19 cellular contexts compared by ENCODE assay signal in genomic region chr9:72353455-72354116, GRCh38. TPM values are rescaled to one million over a fixed set of nuclear protein-coding genes. Genes with fewer than 3 reads are reported as not detected.
DNase-seq lines count a peak whose midpoint lies in the region; ATAC-seq, FAIRE-seq and TF ChIP-seq lines count a peak whose summit lies in the region.
"Had no signal": no experiment of that assay in that cellular context is flagged by ENCODE, and none has a peak within 500 bp of the region (broad histone marks: within the 10 kb centered on the region; RNA-seq: fewer than 3 reads in every experiment).

No MANE protein-coding gene starts in this region.

- H3K79me2 ChIP-seq in GM12878 (ENCODE audit: control insufficient read depth, insufficient read depth, low read length), result peaks cover 16% of the 10 kb centered on the region

- no peak overlapping the region for H3K9ac ChIP-seq in GM12878 (ENCODE audit: control insufficient read depth, insufficient read depth, low read length)
- no peak overlapping the region for H3K9ac ChIP-seq in liver (ENCODE audit: low read depth in 1 of 2, low read length in 2 of 2)
- H3K9ac ChIP-seq: neural progenitor cell had no signal

- no peak for DNase-seq in activated T-cell treated with anti-CD3 and anti-CD28 coated beads, Interleukin-2, amount 50 U/mL, for 72 hours
- DNase-seq in activated T-cell treated with anti-CD3 and anti-CD28 coated beads, Interleukin-2, amount 50 U/mL, for 48 hours, result no peak
- DNase-seq in GM12878 (ENCODE audit: low read depth, low spot score), result no peak
- no peak for DNase-seq in type B pancreatic cell (ENCODE audit: extremely low spot score, unreplicated experiment)
- no peak for DNase-seq in activated naive CD8-positive, alpha-beta T cell treated with anti-CD3 and anti-CD28 coated beads for 36 hours
- no peak for DNase-seq in stimulated activated CD4-positive, alpha-beta T cell treated with anti-CD3 and anti-CD28 coated beads, Interleukin-2, amount 100 ng/mL, for 24 hours
- DNase-seq: activated CD4-positive, alpha-beta T cell treated with anti-CD3 and anti-CD28 coated beads for 48 hours; activated CD8-positive, alpha-beta memory T cell treated with anti-CD3 and anti-CD28 coated beads, Interleukin-2, amount 50 U/mL, for 48 hours; activated naive CD4-positive, alpha-beta T cell treated with anti-CD3 and anti-CD28 coated beads, Interleukin-2, amount 10 ng/mL, durations not matched to agents 7 days and 5 days; brain microvascular endothelial cell; CD4-positive, alpha-beta memory T cell; dermis blood vessel endothelial cell; KBM-7; NCI-H1048; NCI-H526; OCI-M1 had no signal

- H3K4me1 ChIP-seq in GM12878 (ENCODE audit: control insufficient read depth, insufficient read depth, low read length), result no peaks in the 10 kb centered on the region
- H3K4me1 ChIP-seq in liver (ENCODE audit: control insufficient read depth in 4 of 4, insufficient read depth in 4 of 4, low read length in 3 of 4), result peaks cover 7 to 51% (median 48%) of the 10 kb centered on the region in 4 donors
- H3K4me1 ChIP-seq: neural progenitor cell had no signal

- H3K36me3 ChIP-seq in GM12878 (ENCODE audit: control insufficient read depth in 2 of 2, insufficient read depth in 2 of 2, low read length in 1 of 2) (peaks cover 2 to 18% of the 10 kb centered on the region in 2 experiments; a peak in 3 of 4 replicates), liver (ENCODE audit: control insufficient read depth in 4 of 4, insufficient read depth in 3 of 4, low read depth in 1 of 4, low read length in 3 of 4) (peaks cover 4 to 41% (median 32%) of the 10 kb centered on the region in 4 donors)

- TF ChIP-seq CTCF in GM12878 (IDR thresholded peaks at IDR 0.05 in 2 of 3, conservative IDR thresholded peaks at IDR 0.05 in 1 of 3; ENCODE audit: control insufficient read depth in 2 of 3, extremely low read depth in 1 of 3, insufficient read depth in 1 of 3, low read depth in 3 of 3, low read length in 3 of 3) (no peak), liver (IDR thresholded peaks at IDR 0.05; ENCODE audit: low read depth, low read length, missing input control) (no peak), type B pancreatic cell (conservative IDR thresholded peaks at IDR 0.05) (no peak)

- TF ChIP-seq POLR2A in GM12878 (IDR thresholded peaks at IDR 0.05; ENCODE audit: low read depth, low read length), result 0 out of 2 replicates have a peak, but pooled peaks have one; percentile 16

- TF ChIP-seq RAD21 in GM12878 (IDR thresholded peaks at IDR 0.05; ENCODE audit: insufficient read depth, low read depth, low read length), result no peak
- peak in 1 of 2 donors; percentile 27 for TF ChIP-seq RAD21 in liver (IDR thresholded peaks at IDR 0.05)

- no peaks in the 10 kb centered on the region for H3K27me3 Mint-ChIP-seq in activated T-cell treated with anti-CD3 and anti-CD28 coated beads, Interleukin-2, amount 50 U/mL, for 72 hours (ENCODE audit: low read depth)
- no peaks in the 10 kb centered on the region for H3K27me3 Mint-ChIP-seq in type B pancreatic cell
- H3K27me3 Mint-ChIP-seq in activated naive CD8-positive, alpha-beta T cell treated with anti-CD3 and anti-CD28 coated beads for 36 hours, result no peaks in the 10 kb centered on the region
- H3K27me3 Mint-ChIP-seq: activated naive CD4-positive, alpha-beta T cell treated with anti-CD3 and anti-CD28 coated beads, Interleukin-2, amount 10 ng/mL, durations not matched to agents 7 days and 5 days; CD4-positive, alpha-beta memory T cell had no signal

- RAD21 ChIA-PET in GM12878 (lab: Charles Lee; ENCODE audit: unreplicated experiment), result no interaction called here

- no peaks in the 10 kb centered on the region for H3K9me3 Mint-ChIP-seq in activated T-cell treated with anti-CD3 and anti-CD28 coated beads, Interleukin-2, amount 50 U/mL, for 72 hours
- H3K9me3 Mint-ChIP-seq in type B pancreatic cell, result no peaks in the 10 kb centered on the region
- no peaks in the 10 kb centered on the region for H3K9me3 Mint-ChIP-seq in activated naive CD8-positive, alpha-beta T cell treated with anti-CD3 and anti-CD28 coated beads for 36 hours
- H3K9me3 Mint-ChIP-seq: activated naive CD4-positive, alpha-beta T cell treated with anti-CD3 and anti-CD28 coated beads, Interleukin-2, amount 10 ng/mL, durations not matched to agents 7 days and 5 days; CD4-positive, alpha-beta memory T cell; neural progenitor cell had no signal

- no TSS peak for BruUV-seq in GM12878 (replicated peaks; lab: Mats Ljungman, UMichigan)

- in situ Hi-C loops in GM12878 (cut with MboI), result no loop called here

- peak overlapping the region; percentile 38 for H3K27ac Mint-ChIP-seq in activated T-cell treated with anti-CD3 and anti-CD28 coated beads, Interleukin-2, amount 50 U/mL, for 72 hours
- peak overlapping the region; percentile 61 for H3K27ac Mint-ChIP-seq in type B pancreatic cell
- no peak overlapping the region for H3K27ac Mint-ChIP-seq in activated naive CD8-positive, alpha-beta T cell treated with anti-CD3 and anti-CD28 coated beads for 36 hours
- H3K27ac Mint-ChIP-seq: activated naive CD4-positive, alpha-beta T cell treated with anti-CD3 and anti-CD28 coated beads, Interleukin-2, amount 10 ng/mL, durations not matched to agents 7 days and 5 days; neural progenitor cell had no signal

- no peak overlapping the region for H3K4me3 Mint-ChIP-seq in activated T-cell treated with anti-CD3 and anti-CD28 coated beads, Interleukin-2, amount 50 U/mL, for 72 hours
- peak overlapping the region; percentile 16 for H3K4me3 Mint-ChIP-seq in type B pancreatic cell
- no peak overlapping the region for H3K4me3 Mint-ChIP-seq in activated naive CD8-positive, alpha-beta T cell treated with anti-CD3 and anti-CD28 coated beads for 36 hours
- H3K4me3 Mint-ChIP-seq: activated naive CD4-positive, alpha-beta T cell treated with anti-CD3 and anti-CD28 coated beads, Interleukin-2, amount 10 ng/mL, durations not matched to agents 7 days and 5 days; CD4-positive, alpha-beta memory T cell; neural progenitor cell had no signal

- POLR2A ChIA-PET in GM12878 (lab: Charles Lee), result no interaction called here

- FAIRE-seq in GM12878 (lab: Jason Lieb, UNC), result no peak

- no peak for TF ChIP-seq EP300 in GM12878 (IDR thresholded peaks at IDR 0.05; ENCODE audit: borderline replicate concordance in 1 of 2, control insufficient read depth in 1 of 2, low read depth in 2 of 2, low read length in 2 of 2)

- no peak for ATAC-seq in activated T-cell treated with anti-CD3 and anti-CD28 coated beads, Interleukin-2, amount 50 U/mL, for 72 hours (replicated peaks in 1 of 2)
- peak; percentile 41 for ATAC-seq in GM12878
- no peak for ATAC-seq in HG02840 (IDR thresholded peaks at IDR 0.05; ENCODE audit: low FRiP score, unreplicated experiment)

- no peak overlapping the region for H2AFZ ChIP-seq in GM12878 (ENCODE audit: control insufficient read depth, low read depth, low read length)
- H2AFZ ChIP-seq: neural progenitor cell had no signal

- H3K36me3 Mint-ChIP-seq in activated T-cell treated with anti-CD3 and anti-CD28 coated beads, Interleukin-2, amount 50 U/mL, for 72 hours (ENCODE audit: insufficient read depth in 2 of 2), result peaks cover 7 to 35% of the 10 kb centered on the region in 2 donors
- peaks cover 46% of the 10 kb centered on the region for H3K36me3 Mint-ChIP-seq in type B pancreatic cell
- H3K36me3 Mint-ChIP-seq in activated naive CD8-positive, alpha-beta T cell treated with anti-CD3 and anti-CD28 coated beads for 36 hours, result peaks cover 49% of the 10 kb centered on the region

- no peak overlapping the region for H3K4me3 ChIP-seq in GM12878
- H3K4me3 ChIP-seq in liver (ENCODE audit: low read depth in 1 of 3, low read length in 3 of 3), result no peak overlapping the region
- H3K4me3 ChIP-seq: neural progenitor cell had no signal

- H3K27me3 ChIP-seq in GM12878 (replicated peaks in 1 of 2; ENCODE audit: control insufficient read depth in 2 of 2, insufficient read depth in 2 of 2, low read length in 1 of 2) (no peaks in the 10 kb centered on the region), liver (ENCODE audit: control insufficient read depth in 4 of 4, insufficient read depth in 4 of 4, low read length in 3 of 4) (no peaks in the 10 kb centered on the region)
- H3K27me3 ChIP-seq: brain microvascular endothelial cell, neural progenitor cell had no signal

- SMC1A ChIA-PET in GM12878 (lab: Charles Lee; ENCODE audit: uncharacterized antibody, unreplicated experiment), result no interaction called here

- no peak overlapping the region for H3K4me2 ChIP-seq in GM12878 (ENCODE audit: control insufficient read depth, insufficient read depth)
- H3K4me2 ChIP-seq: neural progenitor cell had no signal

- H3K4me1 Mint-ChIP-seq in activated T-cell treated with anti-CD3 and anti-CD28 coated beads, Interleukin-2, amount 50 U/mL, for 72 hours (ENCODE audit: low read depth), result peaks cover 45% of the 10 kb centered on the region
- H3K4me1 Mint-ChIP-seq in type B pancreatic cell (ENCODE audit: unreplicated experiment), result peaks cover 29% of the 10 kb centered on the region
- H3K4me1 Mint-ChIP-seq in activated naive CD8-positive, alpha-beta T cell treated with anti-CD3 and anti-CD28 coated beads for 36 hours, result peaks cover 38% of the 10 kb centered on the region

- WGBS in GM12878 (ENCODE audit: insufficient coverage, insufficient replicate concordance, low lambda C conversion rate, missing lambda C conversion rate), result 98% methylated on average over 4 of the region's 4 CpGs
- 60% methylated on average over 4 of the region's 4 CpGs for WGBS in liver

- intact Hi-C loops in GM12878 (cut with micrococcal nuclease; ENCODE audit: unreplicated experiment), result loop anchor here (10.0 kb wide), 1 partner anchor 319 kb away; no protein-coding TSS in a partner anchor

- H3K9me3 ChIP-seq in GM12878 (replicated peaks; ENCODE audit: control insufficient read depth, insufficient read depth, low read length) (no peaks in the 10 kb centered on the region), liver (ENCODE audit: control insufficient read depth in 4 of 4, low read length in 3 of 4) (no peaks in the 10 kb centered on the region)

- no peaks in the 10 kb centered on the region for H4K20me1 ChIP-seq in GM12878 (ENCODE audit: control insufficient read depth, insufficient read depth)

- H3K27ac ChIP-seq in GM12878 (ENCODE audit: control insufficient read depth, insufficient read depth) (no peak overlapping the region), liver (ENCODE audit: low read depth in 1 of 2, low read length in 2 of 2) (peak overlapping the region in 1 of 2 donors; percentile 3)
- H3K27ac ChIP-seq: brain microvascular endothelial cell, neural progenitor cell had no signal

- CTCF ChIA-PET in GM12878 (lab: Yijun Ruan, JAX), result interaction anchor here (0.7 kb wide), 1 partner anchor 212 kb away, joined by 3 read pairs; no protein-coding TSS in a partner anchor

RNA-seq across cellular contexts. Expression of gene ZFAND5, which starts 11.4 kb away (rescaled TPM):
- total RNA-seq in activated T-cell treated with anti-CD3 and anti-CD28 coated beads, Interleukin-2, amount 50 U/mL, for 72 hours, result 100 to 1,000 TPM; 116 to 117 TPM
- 120 and 128 TPM in 2 replicates for total RNA-seq in GM12878 (2013; cell fraction: nucleolus; rRNA removed)
- 47.7 and 53.4 TPM in 2 replicates for total RNA-seq in GM12878 (2014; rRNA removed)
- total RNA-seq in GM12878 (2014; rRNA removed; fragmentation: Illumina TruSeq; extraction: Trizol), result 58.0 and 61.5 TPM in 2 replicates
- total RNA-seq in GM12878 (2021), result 89.3 and 89.9 TPM in 2 replicates
- 30.7 TPM for polyA plus RNA-seq in GM12878 (2011; ENCODE audit: low read depth)
- 72.9 and 87.0 TPM in 2 replicates for polyA plus RNA-seq in GM12878 (2011; rRNA removed)
- polyA plus RNA-seq in GM12878 (2011; cell fraction: cytosol; rRNA removed), result 36.5 and 39.5 TPM in 2 replicates
- 83.8 and 125 TPM in 2 replicates for polyA plus RNA-seq in GM12878 (2011; cell fraction: nucleus; rRNA removed)
- polyA plus RNA-seq in GM12878 (2012), result 81.6 and 87.5 TPM in 2 replicates
- polyA plus RNA-seq in GM12878 (2014; fragmentation: Illumina TruSeq; extraction: Trizol), result 107 and 114 TPM in 2 replicates
- polyA plus RNA-seq in GM12878 (2014; fragmentation: Nextera tagmentation; extraction: Ambion mirVana), result 10 to 100 TPM; 22.5 to 32.3 TPM
- 67.4 and 84.4 TPM in 2 replicates for polyA plus RNA-seq in GM12878 (2014; rRNA removed)
- 10 to 100 TPM; 60.2 to 65.1 TPM for polyA plus RNA-seq in GM12878 (2016; fragmentation: Nextera tagmentation; extraction: Ambion mirVana)
- 39.1 and 43.7 TPM in 2 replicates for polyA minus RNA-seq in GM12878 (2011; rRNA and poly(A)+ RNA removed)
- polyA minus RNA-seq in GM12878 (2011; cell fraction: cytosol; rRNA and poly(A)+ RNA removed), result 24.3 and 25.4 TPM in 2 replicates
- 83.5 and 111 TPM in 2 replicates for polyA minus RNA-seq in GM12878 (2011; cell fraction: nucleus; rRNA and poly(A)+ RNA removed)
- total RNA-seq in liver, result 100 to 1,000 TPM in 1 of 2 donors, 10 to 100 TPM in 1; 71.4 to 119 TPM
- 10 to 100 TPM; 45.6 to 52.3 TPM for polyA plus RNA-seq in liver
- total RNA-seq in type B pancreatic cell (ENCODE audit: low replicate concordance), result 175 and 203 TPM in 2 replicates
- 10 to 100 TPM; 95.2 to 96.0 TPM for total RNA-seq in activated naive CD8-positive, alpha-beta T cell treated with anti-CD3 and anti-CD28 coated beads for 36 hours
